Comparison of ENCODE assay signal across 25 cellular contexts in genomic region chr6:153435787-153436186, GRCh38.
"Had no signal": no experiment of that assay in that cellular context is flagged by ENCODE, and none has a peak within 500 bp of the region (broad histone marks: within the 10 kb centered on the region; RNA-seq: fewer than 3 reads in every experiment).

No MANE protein-coding gene starts in this region.

- H3K9me3 ChIP-seq: left lung, lower lobe of right lung, mucosa of descending colon, ovary, prostate gland, suprapubic skin, tibial artery had no signal

- H3K27me3 ChIP-seq: left lung, ovary, suprapubic skin, tibial artery had no signal

- FAIRE-seq: colon, endometrium, frontal cortex, islet of Langerhans had no signal

- H3K4me3 ChIP-seq: left lung, lower lobe of right lung, mucosa of descending colon, ovary, prostate gland, suprapubic skin, tibial artery had no signal

- H3K27ac ChIP-seq: left lung, lower lobe of right lung, ovary, prostate gland, suprapubic skin, tibial artery, VCaP had no signal

- DNase-seq: activated CD4-positive, alpha-beta T cell treated with anti-CD3 and anti-CD28 coated beads for 48 hours; activated CD4-positive, alpha-beta T cell treated with anti-CD3 and anti-CD28 coated beads, Interleukin-2, amount 50 U/mL, for 48 hours; activated CD8-positive, alpha-beta memory T cell treated with anti-CD3 and anti-CD28 coated beads for 24 hours; activated effector memory CD4-positive, alpha-beta T cell treated with anti-CD3 and anti-CD28 coated beads, Interleukin-2, amount 50 U/mL, for 16 hours; activated naive CD8-positive, alpha-beta T cell treated with anti-CD3 and anti-CD28 coated beads, Interleukin-2, amount 50 U/mL, for 24 hours; activated T-cell treated with anti-CD3 and anti-CD28 coated beads, Interleukin-2, amount 50 U/mL, for 1 hour; amygdala; effector CD8-positive, alpha-beta T cell; left lung; lower lobe of right lung; mucosa of descending colon; ovary; stimulated activated CD4-positive, alpha-beta T cell treated with anti-CD3 and anti-CD28 coated beads, Interleukin-15, amount 100 ng/mL, for 24 hours; stimulated activated CD4-positive, alpha-beta T cell treated with anti-CD3 and anti-CD28 coated beads, Interleukin-2, amount 100 ng/mL, for 24 hours; stimulated activated naive CD4-positive, alpha-beta T cell; tibial artery had no signal

- H3K36me3 ChIP-seq: left lung, lower lobe of right lung, ovary, prostate gland, suprapubic skin, tibial artery had no signal

- H3K4me1 ChIP-seq: left lung, lower lobe of right lung, prostate gland, suprapubic skin, tibial artery had no signal

- ATAC-seq: activated CD4-positive, CD25-positive, alpha-beta regulatory T cell treated with anti-CD3 and anti-CD28 coated beads, Interleukin-2, amount 50 U/mL, for 24 hours; activated naive CD8-positive, alpha-beta T cell treated with anti-CD3 and anti-CD28 coated beads, Interleukin-2, amount 50 U/mL, for 24 hours; left lung; lower lobe of right lung; mucosa of descending colon; natural killer cell treated with Interleukin-12 subunit alpha and Interleukin-12 subunit beta and Interleukin-15 and Interleukin-18, amount 100 ng/mL, for 72 hours had no signal
